Comparison of ENCODE assay signal across 17 cellular contexts in genomic region chr2:101410716-101411115, GRCh38. TPM values are rescaled to one million over a fixed set of nuclear protein-coding genes. Genes with fewer than 3 reads are reported as not detected.
A peak's percentile ranks its signal among the peaks of the same experiment; 100 is the strongest.
DNase-seq lines count a peak whose midpoint lies in the region; TF ChIP-seq lines count a peak whose summit lies in the region.
"Had no signal": no experiment of that assay in that cellular context is flagged by ENCODE, and none has a peak within 500 bp of the region (broad histone marks: within the 10 kb centered on the region; RNA-seq: fewer than 3 reads in every experiment).

No MANE protein-coding gene starts in this region.

- no peaks in the 10 kb centered on the region for H3K9me3 ChIP-seq in Caco-2
- no peaks in the 10 kb centered on the region for H3K9me3 ChIP-seq in PC-9 (ENCODE audit: insufficient read depth, low read depth)

- CTCF ChIA-PET in Caco-2 (lab: Charles Lee) (interaction anchor here (1.2 to 2.3 kb wide), 2 partner anchors 8 to 69 kb away, joined by 10 to 12 read pairs; no protein-coding TSS in a partner anchor), PC-9 (lab: Charles Lee) (interaction anchor here (0.5 to 0.7 kb wide), 4 partner anchors 24 to 415 kb away, joined by 3 to 4 read pairs (median 3); no protein-coding TSS in a partner anchor)

- H3K79me2 ChIP-seq in PC-9 (ENCODE audit: low read depth): no peaks in the 10 kb centered on the region

- H3K36me3 ChIP-seq in Caco-2 (ENCODE audit: control insufficient read depth, insufficient read depth, low read length) (no peaks in the 10 kb centered on the region), PC-9 (ENCODE audit: low read depth) (no peaks in the 10 kb centered on the region)
- H3K36me3 ChIP-seq: BLaER1 had no signal

- no peaks in the 10 kb centered on the region for H3K9me2 ChIP-seq in PC-9 (ENCODE audit: insufficient read depth)

- POLR2A ChIA-PET in Caco-2 (lab: Charles Lee): no interaction called here
- POLR2A ChIA-PET in PC-9 (lab: Charles Lee; ENCODE audit: unreplicated experiment): interaction anchor here (0.6 to 1.1 kb wide), 9 partner anchors 11 to 726 kb away, joined by 3 to 11 read pairs (median 4); partner anchors contain the start of gene RNF149

- H3K4me3 Mint-ChIP-seq in Caco-2 (ENCODE audit: unreplicated experiment): no peak overlapping the region
- H3K4me3 Mint-ChIP-seq: T-helper 1 cell treated with Interleukin-12 subunit alpha and Interleukin-12 subunit beta and Interleukin-4 antibody, amounts not matched to agents 30 μg/mL and 1 μg/mL, for 36 hours had no signal

- peak overlapping the region; percentile 49 for H3K27ac Mint-ChIP-seq in Caco-2 (ENCODE audit: unreplicated experiment)
- H3K27ac Mint-ChIP-seq: T-helper 1 cell treated with Interleukin-12 subunit alpha and Interleukin-12 subunit beta and Interleukin-4 antibody, amounts not matched to agents 30 μg/mL and 1 μg/mL, for 36 hours had no signal

- peaks cover 24% of the 10 kb centered on the region for H3K4me1 Mint-ChIP-seq in Caco-2 (ENCODE audit: low read depth, unreplicated experiment)

- intact Hi-C loops in Caco-2 (cut with micrococcal nuclease; ENCODE audit: unreplicated experiment) (no loop called here), PC-9 (cut with micrococcal nuclease; ENCODE audit: unreplicated experiment) (loop anchor here (1.0 to 10.0 kb wide), 6 partner anchors 14 to 284 kb away; partner anchors contain the start of gene MAP4K4)

- BruUV-seq in Caco-2 (replicated peaks; lab: Mats Ljungman, UMichigan): no TSS peak
- no TSS peak for BruUV-seq in PC-9 (replicated peaks; lab: Mats Ljungman, UMichigan)

- DNase-seq in Caco-2: peak in 1 of 2 experiments; percentile 62
- peak; percentile 94 for DNase-seq in DMS153 (lab: John Stamatoyannopoulos, UW)
- DNase-seq in PC-9: peak; percentile 82 to 99
- DNase-seq in kidney tubule cell (ENCODE audit: low spot score): peak; percentile 52
- no peak for DNase-seq in HT-29 (ENCODE audit: low spot score)
- no peak for DNase-seq in AG20443 (ENCODE audit: low spot score)
- DNase-seq in NCI-H2029 (lab: John Stamatoyannopoulos, UW): no peak
- DNase-seq: DMS79, HCEC 1CT, NCI-H1048, NCI-H187, NCI-H526 treated with DMSO at 0.1 percent for 48 hours had no signal

- peaks cover 24% of the 10 kb centered on the region for H3F3A ChIP-seq in PC-9 (ENCODE audit: insufficient read depth, low read depth)

- H3K4me1 ChIP-seq in Caco-2 (peaks cover 14% of the 10 kb centered on the region; the same call in 1 of the 2 replicates), PC-9 (replicated peaks; ENCODE audit: insufficient read depth) (peaks cover 32% of the 10 kb centered on the region)

- no peaks in the 10 kb centered on the region for H3K36me3 Mint-ChIP-seq in Caco-2 (ENCODE audit: insufficient read depth, unreplicated experiment)

- H3K4me2 ChIP-seq in PC-9: peak overlapping the region; percentile 58
- H3K4me2 ChIP-seq: BLaER1 had no signal

- no peak overlapping the region for H3K4me3 ChIP-seq in Caco-2 (ENCODE audit: low read depth, low read length)
- H3K4me3 ChIP-seq in PC-9: no peak overlapping the region
- H3K4me3 ChIP-seq: BLaER1, K562 had no signal

- peaks cover 11% of the 10 kb centered on the region for H3K9me3 Mint-ChIP-seq in Caco-2 (ENCODE audit: unreplicated experiment)

- H3K27me3 ChIP-seq in Caco-2 (replicated peaks; ENCODE audit: control insufficient read depth, insufficient read depth, low read length): no peaks in the 10 kb centered on the region
- no peaks in the 10 kb centered on the region for H3K27me3 ChIP-seq in PC-9 (ENCODE audit: insufficient read depth, low read depth)
- H3K27me3 ChIP-seq: BLaER1 had no signal

- H4K20me1 ChIP-seq in PC-9 (ENCODE audit: insufficient read depth): no peaks in the 10 kb centered on the region
- H4K20me1 ChIP-seq: BLaER1 had no signal

- no peak overlapping the region for H2AFZ ChIP-seq in PC-9

- H3K27me3 Mint-ChIP-seq in Caco-2 (ENCODE audit: insufficient read depth, unreplicated experiment): no peaks in the 10 kb centered on the region

- TF ChIP-seq CTCF in Caco-2 (IDR thresholded peaks at IDR 0.05; ENCODE audit: insufficient read depth in 1 of 2, low read depth in 1 of 2, low read length in 1 of 2, severe bottlenecking in 1 of 2, unreplicated experiment in 1 of 2) (no peak), PC-9 (conservative IDR thresholded peaks at IDR 0.05) (no peak)

- peak overlapping the region; percentile 62 for H3K27ac ChIP-seq in PC-9
- H3K27ac ChIP-seq: BLaER1 had no signal

RNA-seq across cellular contexts. Expression of gene CREG2, which starts 23.4 kb away (rescaled TPM):
- total RNA-seq in Caco-2 (2022) (119 and 120 TPM in 2 replicates), PC-9 (2021) (9.0 and 12.3 TPM in 2 replicates)
- total RNA-seq in HT-29 (2014; rRNA removed; shearing (Covaris generic)): not detected in 2 replicates
- total RNA-seq: G401, K562, Right ventricle myocardium inferior had no signal

Comparison
In these comparisons a context has a peak if more than half of its experiments do, and no peak if none do; other contexts are left out.
1. DNase-seq: peak in DMS153 (single experiment), PC-9 (2 of 2) and kidney tubule cell (single experiment); none in HT-29 (single experiment), AG20443 (single experiment) and NCI-H2029 (single experiment).